In genomic region chr9:114051706-114052105, GRCh38 we compare ENCODE assay signal across 25 cellular contexts. TPM values are rescaled to one million over a fixed set of nuclear protein-coding genes. Genes with fewer than 3 reads are reported as not detected.
"Had no signal": no experiment of that assay in that cellular context is flagged by ENCODE, and none has a peak within 500 bp of the region (broad histone marks: within the 10 kb centered on the region; RNA-seq: fewer than 3 reads in every experiment).

No MANE protein-coding gene starts in this region.

- H3K4me3 ChIP-seq: SK-N-MC had no signal

- H3K27ac ChIP-seq: SK-N-MC, VCaP had no signal

- DNase-seq: activated CD4-positive, alpha-beta T cell treated with anti-CD3 and anti-CD28 coated beads, Interleukin-2, amount 50 U/mL, for 1 hour; activated CD4-positive, CD25-positive, alpha-beta regulatory T cell; activated CD8-positive, alpha-beta T cell treated with anti-CD3 and anti-CD28 coated beads, Interleukin-2, amount 10 ng/mL, durations not matched to agents 7 days and 5 days; activated gamma-delta T cell; activated naive CD4-positive, alpha-beta T cell treated with anti-CD3 and anti-CD28 coated beads for 36 hours; activated T-cell treated with anti-CD3 and anti-CD28 coated beads, Interleukin-2, amount 50 U/mL, for 48 hours; anterior cingulate cortex; caudate nucleus; Karpas-422; MM.1S; NCI-H1105 treated with DMSO at 0.1 percent for 48 hours; NCI-H1436 treated with DMSO at 0.1 percent for 48 hours; NCI-H187; NCI-H2081; NCI-H510A treated with DMSO at 0.1 percent for 48 hours; NCI-H69; NK-92 treated with Interleukin-12 subunit alpha and Interleukin-12 subunit beta, amount 100 ng/mL, for 24 hours; OCI-M1; RPMI8226; T-helper 2 cell; T1000 had no signal

RNA-seq across cellular contexts. Expression of gene AMBP, which starts 26.4 kb away (rescaled TPM):
- total RNA-seq: activated CD8-positive, alpha-beta T cell treated with anti-CD3 and anti-CD28 coated beads, Interleukin-2, amount 10 ng/mL, durations not matched to agents 7 days and 5 days; activated naive CD4-positive, alpha-beta T cell treated with anti-CD3 and anti-CD28 coated beads for 36 hours; activated T-helper 17 cell treated with anti-CD3 and anti-CD28 coated beads, Interleukin-2, amount 50 U/mL, for 72 hours; Right ventricle myocardium inferior had no signal

RNA-seq across cellular contexts. Expression of gene KIF12, which starts 47.4 kb away (rescaled TPM):
- total RNA-seq: activated CD8-positive, alpha-beta T cell treated with anti-CD3 and anti-CD28 coated beads, Interleukin-2, amount 10 ng/mL, durations not matched to agents 7 days and 5 days; activated naive CD4-positive, alpha-beta T cell treated with anti-CD3 and anti-CD28 coated beads for 36 hours; activated T-helper 17 cell treated with anti-CD3 and anti-CD28 coated beads, Interleukin-2, amount 50 U/mL, for 72 hours; Right ventricle myocardium inferior had no signal
